ENCODE assay signal across 25 cellular contexts in the genomic region with DNA sequence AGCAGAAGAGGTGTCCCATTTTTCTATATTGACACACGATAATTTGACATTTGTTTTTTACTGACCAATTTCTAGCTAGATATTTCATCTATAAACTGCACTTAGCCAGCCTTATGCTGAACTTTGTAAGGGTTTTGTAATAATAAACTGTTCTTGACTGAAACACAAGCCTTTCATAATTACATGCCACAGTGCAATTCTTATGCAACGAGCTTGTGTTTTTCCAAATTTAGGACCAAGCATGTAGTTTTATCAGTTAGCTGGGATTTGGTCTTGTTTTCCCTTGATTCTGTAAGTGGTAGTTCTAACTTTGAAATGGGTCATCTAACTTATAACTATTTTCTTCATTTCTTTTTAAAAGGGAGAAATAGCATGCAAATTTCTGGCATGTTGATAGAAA. TPM values are rescaled to one million over a fixed set of nuclear protein-coding genes. Genes with fewer than 3 reads are reported as not detected.
"Had no signal": no experiment of that assay in that cellular context is flagged by ENCODE, and none has a peak within 500 bp of the region (broad histone marks: within the 10 kb centered on the region; RNA-seq: fewer than 3 reads in every experiment).

No MANE protein-coding gene starts in this region.

- H3K4me2 ChIP-seq: smooth muscle cell had no signal

- ATAC-seq: activated T-cell treated with anti-CD3 and anti-CD28 coated beads, Interleukin-2, amount 50 U/mL, for 4 hours; activated T-helper 17 cell treated with anti-CD3 and anti-CD28 coated beads, Interleukin-2, amount 50 U/mL, for 72 hours; foreskin keratinocyte; heart right ventricle; left lung; stimulated activated naive B cell treated with anti-CD40 and anti-IgM and Interleukin-4, amounts not matched to agents 10 μg/mL and 1 μg/mL and 100 μg/mL, for 72 hours; T-helper 17 cell had no signal

- H3K27me3 ChIP-seq: esophagus squamous epithelium, foreskin keratinocyte, sigmoid colon, tibial nerve had no signal

- H3K27ac ChIP-seq: esophagus squamous epithelium, foreskin keratinocyte, heart right ventricle, left lung, neutrophil had no signal

- H3K4me3 ChIP-seq: esophagus squamous epithelium, heart right ventricle, left lung, sigmoid colon, smooth muscle cell, tibial nerve had no signal

- DNase-seq: activated CD4-positive, alpha-beta memory T cell treated with anti-CD3 and anti-CD28 coated beads, Interleukin-2, amount 10 ng/mL, durations not matched to agents 7 days and 5 days; activated CD4-positive, alpha-beta T cell treated with anti-CD3 and anti-CD28 coated beads, Interleukin-2, amount 10 ng/mL, durations not matched to agents 24 days and 14 days; activated CD4-positive, CD25-positive, alpha-beta regulatory T cell treated with anti-CD3 and anti-CD28 coated beads, Interleukin-2, amount 50 U/mL, for 72 hours; activated CD8-positive, alpha-beta memory T cell treated with anti-CD3 and anti-CD28 coated beads, Interleukin-2, amount 50 U/mL, for 48 hours; activated gamma-delta T cell treated with Interleukin-2 at 50 U/mL for 16 hours; activated naive CD4-positive, alpha-beta T cell treated with anti-CD3 and anti-CD28 coated beads, Interleukin-2, amount 50 U/mL, for 16 hours; activated T-cell treated with anti-CD3 and anti-CD28 coated beads, Interleukin-2, amount 50 U/mL, for 4 hours; effector CD8-positive, alpha-beta T cell; esophagus squamous epithelium; foreskin keratinocyte; heart right ventricle; kidney glomerular epithelial cell; left lung; nephron progenitor cell; sigmoid colon; stimulated activated CD4-positive, alpha-beta T cell treated with anti-CD3 and anti-CD28 coated beads, Interleukin-1b, Interleukin-23, amount 100 ng/mL, for 48 hours; stimulated activated CD4-positive, alpha-beta T cell treated with anti-CD3 and anti-CD28 coated beads, Interleukin-4, amount 100 ng/mL, for 4 hours; stimulated activated CD8-positive, alpha-beta memory T cell treated with anti-CD3 and anti-CD28 coated beads, Interleukin-4, amount 100 ng/mL, for 48 hours; stimulated activated naive B cell treated with anti-CD40 and anti-IgM and Interleukin-4, amounts not matched to agents 10 μg/mL and 1 μg/mL and 100 μg/mL, for 72 hours; T-helper 17 cell; T1000 had no signal

- H3K9me3 ChIP-seq: esophagus squamous epithelium, heart right ventricle, left lung, neutrophil, sigmoid colon, tibial nerve had no signal

- H3K4me1 ChIP-seq: left lung had no signal

- H3K36me3 ChIP-seq: esophagus squamous epithelium, heart right ventricle, left lung, neutrophil, sigmoid colon, tibial nerve had no signal

RNA-seq across cellular contexts. Expression of gene LURAP1L, which starts 1.3 kb away (rescaled TPM):
- total RNA-seq: activated CD4-positive, alpha-beta memory T cell treated with anti-CD3 and anti-CD28 coated beads, Interleukin-2, amount 10 ng/mL, durations not matched to agents 7 days and 5 days; activated CD4-positive, alpha-beta T cell treated with anti-CD3 and anti-CD28 coated beads, Interleukin-2, amount 10 ng/mL, durations not matched to agents 24 days and 14 days; activated T-cell treated with anti-CD3 and anti-CD28 coated beads, Interleukin-2, amount 50 U/mL, for 4 hours; activated T-helper 17 cell treated with anti-CD3 and anti-CD28 coated beads, Interleukin-2, amount 50 U/mL, for 72 hours had no signal
